Comparison of ENCODE assay signal across 11 cellular contexts in the genomic region with DNA sequence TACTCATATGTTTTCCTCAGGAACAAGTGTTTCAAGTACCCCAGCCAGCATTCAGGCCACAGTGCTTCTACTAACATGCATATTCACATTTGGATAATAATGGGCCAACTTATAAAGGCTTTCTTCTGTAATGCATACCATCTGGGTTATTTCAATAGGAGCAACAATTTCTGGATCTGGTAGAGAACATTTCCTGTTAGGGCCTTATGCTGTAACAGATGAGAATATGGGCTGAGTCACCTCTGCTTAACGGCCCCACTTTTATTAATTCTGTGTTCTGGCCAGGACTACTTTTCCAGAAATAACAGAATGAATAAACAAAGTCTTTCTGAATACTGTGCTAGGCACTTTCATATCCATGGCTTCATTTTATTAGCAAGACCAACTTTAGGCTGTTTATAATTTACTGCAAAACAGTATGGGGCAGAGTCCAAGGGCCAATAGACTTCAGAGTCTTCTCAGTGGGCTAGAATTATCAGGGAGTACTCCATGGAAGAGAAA. TPM values are rescaled to one million over a fixed set of nuclear protein-coding genes. Genes with fewer than 3 reads are reported as not detected.
A peak's percentile ranks its signal among the peaks of the same experiment; 100 is the strongest.
DNase-seq lines count a peak whose midpoint lies in the region; ATAC-seq and TF ChIP-seq lines count a peak whose summit lies in the region.
"Had no signal": no experiment of that assay in that cellular context is flagged by ENCODE, and none has a peak within 500 bp of the region (broad histone marks: within the 10 kb centered on the region; RNA-seq: fewer than 3 reads in every experiment).

No MANE protein-coding gene starts in this region.

- H4K8ac ChIP-seq in IMR-90 (ENCODE audit: low read depth in 2 of 2, low read length in 2 of 2): peak overlapping the region; percentile 31 to 67; a peak in 2 of 4 replicates

- H2AK5ac ChIP-seq in IMR-90 (ENCODE audit: low read depth, low read length): no peak overlapping the region

- H3K14ac ChIP-seq in IMR-90 (replicated peaks; ENCODE audit: low read depth, low read length): no peak overlapping the region

- H2BK5ac ChIP-seq in IMR-90 (ENCODE audit: low read depth, low read length, poor library complexity, severe bottlenecking): peak overlapping the region; percentile 94

- no CpG with 5 or more reads among the region's 1 CpG for WGBS in IMR-90 (ENCODE audit: extremely low coverage in 2 of 2, insufficient read length in 1 of 2), 2 experiments
- WGBS in lung, 2 donors: 9 to 13% methylated on average over 1 of the region's 1 CpG

- no peaks in the 10 kb centered on the region for H4K20me1 ChIP-seq in IMR-90 (ENCODE audit: insufficient read depth, low read length)

- H3K4me3 ChIP-seq in A673 (ENCODE audit: low read depth, low read length, poor library complexity, severe bottlenecking) (peak overlapping the region; percentile 14), IMR-90 (ENCODE audit: insufficient read depth, low read depth, low read length) (no peak overlapping the region; the same call in 1 of the 2 replicates), choroid plexus epithelial cell (ENCODE audit: low read depth, low read length) (no peak overlapping the region), lung (no peak overlapping the region)
- H3K4me3 ChIP-seq: gastrocnemius medialis had no signal

- dilution Hi-C loops in IMR-90 (cut with HindIII; ENCODE audit: low sequenced_read_pairs, unreplicated experiment): no loop called here

- DNase-seq in A673 (ENCODE audit: low spot score): peak; percentile 94
- DNase-seq in IMR-90: peak; percentile 94
- peak; percentile 82 for DNase-seq in choroid plexus epithelial cell (ENCODE audit: low read depth)
- DNase-seq in lung (ENCODE audit: low spot score): no peak
- no peak for DNase-seq in activated effector memory CD4-positive, alpha-beta T cell treated with anti-CD3 and anti-CD28 coated beads, Interleukin-2, amount 50 U/mL, for 16 hours
- no peak for DNase-seq in hypothalamus (lab: John Stamatoyannopoulos, UW)
- no peak for DNase-seq in NCI-H1694 treated with DMSO at 0.1 percent for 48 hours (lab: John Stamatoyannopoulos, UW)
- DNase-seq in activated CD4-positive, alpha-beta T cell treated with anti-CD3 and anti-CD28 coated beads, Interleukin-2, amount 50 U/mL, for 4 hours: no peak
- DNase-seq: C1 segment of cervical spinal cord, gastrocnemius medialis, NCI-H524 treated with DMSO at 0.1 percent for 48 hours had no signal

- H3K18ac ChIP-seq in IMR-90 (ENCODE audit: low read depth, low read length): peak overlapping the region; percentile 78

- TF ChIP-seq RAD21 in IMR-90 (IDR thresholded peaks at IDR 0.05; ENCODE audit: low read length): no peak

- BruUV-seq in A673 (replicated peaks; lab: Mats Ljungman, UMichigan) (no TSS peak), IMR-90 (replicated peaks; lab: Mats Ljungman, UMichigan) (no TSS peak)

- CTCF ChIA-PET in A673 (lab: Charles Lee): no interaction called here
- CTCF ChIA-PET in IMR-90 (lab: Yijun Ruan, JAX): no interaction called here

- in situ Hi-C loops in IMR-90 (cut with MboI; ENCODE audit: low sequenced_read_pairs): no loop called here

- POLR2A ChIA-PET in A673 (lab: Charles Lee; ENCODE audit: low non-redundant PET) (no interaction called here), IMR-90 (lab: Charles Lee; ENCODE audit: unreplicated experiment) (no interaction called here)

- H2AK9ac ChIP-seq in IMR-90 (replicated peaks; ENCODE audit: low read depth, low read length, poor library complexity): no peak overlapping the region

- peaks cover 9% of the 10 kb centered on the region; the same call in 1 of the 2 replicates for H3K9me1 ChIP-seq in IMR-90 (ENCODE audit: insufficient read depth, low read length)

- peak overlapping the region; percentile 59; the same call in 1 of the 2 replicates for H3K4ac ChIP-seq in IMR-90 (ENCODE audit: low read depth, low read length)

- peak overlapping the region; percentile 78 for H3K56ac ChIP-seq in IMR-90 (ENCODE audit: extremely low read depth, insufficient read depth, low read length)

- H2BK15ac ChIP-seq in IMR-90 (ENCODE audit: low read depth, low read length): no peak overlapping the region; the same call in 2 of the 3 replicates

- H3K36me3 ChIP-seq in A673 (ENCODE audit: insufficient read depth, low read length, poor library complexity, severe bottlenecking): no peaks in the 10 kb centered on the region
- H3K36me3 ChIP-seq in IMR-90 (ENCODE audit: control insufficient read depth, insufficient read depth, low read length): no peaks in the 10 kb centered on the region
- no peaks in the 10 kb centered on the region for H3K36me3 ChIP-seq in lung (ENCODE audit: control insufficient read depth in 2 of 2, insufficient read depth in 2 of 2, low read length in 2 of 2)
- H3K36me3 ChIP-seq: gastrocnemius medialis had no signal

- intact Hi-C loops in A673 (cut with micrococcal nuclease; ENCODE audit: unreplicated experiment): no loop called here
- intact Hi-C loops in IMR-90 (cut with micrococcal nuclease): no loop called here

- H2AFZ ChIP-seq in IMR-90 (replicated peaks; ENCODE audit: low read length, poor library complexity): no peak overlapping the region

- H3K27me3 ChIP-seq in A673 (replicated peaks; ENCODE audit: insufficient read depth, low read depth, low read length, poor library complexity) (no peaks in the 10 kb centered on the region), IMR-90 (ENCODE audit: control insufficient read depth, insufficient read depth, low read length) (no peaks in the 10 kb centered on the region), lung (ENCODE audit: control insufficient read depth, insufficient read depth) (no peaks in the 10 kb centered on the region)
- H3K27me3 ChIP-seq: gastrocnemius medialis had no signal

- peak overlapping the region; percentile 70 for H2BK120ac ChIP-seq in IMR-90 (ENCODE audit: low read depth, low read length)

- peak; percentile 84 for ATAC-seq in IMR-90 (ENCODE audit: low read depth)
- peak; percentile 42 for ATAC-seq in lung (ENCODE audit: insufficient read depth, low FRiP score)

- no peak overlapping the region for H4K91ac ChIP-seq in IMR-90 (ENCODE audit: insufficient read depth, low read depth, low read length)

- H3K79me1 ChIP-seq in IMR-90 (ENCODE audit: low read depth in 1 of 2, low read length in 2 of 2): no peaks in the 10 kb centered on the region

- H3K27ac ChIP-seq in A673 (ENCODE audit: low read depth, low read length, poor library complexity, severe bottlenecking): peak overlapping the region; percentile 96
- peak overlapping the region; percentile 86 for H3K27ac ChIP-seq in IMR-90 (ENCODE audit: insufficient read depth, low read length)
- H3K27ac ChIP-seq in lung (ENCODE audit: low read depth in 1 of 2, low read length in 1 of 2): peak overlapping the region in 1 of 2 donors; percentile 70
- H3K27ac ChIP-seq: gastrocnemius medialis had no signal

- H3K9me3 ChIP-seq in A673 (ENCODE audit: low read depth, low read length, poor library complexity, severe bottlenecking) (no peaks in the 10 kb centered on the region), IMR-90 (ENCODE audit: control insufficient read depth, insufficient read depth, low read length) (no peaks in the 10 kb centered on the region), lung (ENCODE audit: control insufficient read depth in 2 of 2, insufficient read depth in 1 of 2, low read length in 1 of 2) (peaks cover 0 to 2% of the 10 kb centered on the region in 2 donors)
- H3K9me3 ChIP-seq: gastrocnemius medialis had no signal

- peak overlapping the region; percentile 23; the same call in 1 of the 2 replicates for H2BK20ac ChIP-seq in IMR-90 (ENCODE audit: low read depth, low read length)

- H3K4me1 ChIP-seq in A673 (ENCODE audit: insufficient read depth, low read length, poor library complexity, severe bottlenecking) (peaks cover 59% of the 10 kb centered on the region), IMR-90 (ENCODE audit: control insufficient read depth, insufficient read depth, low read length) (peaks cover 13% of the 10 kb centered on the region), lung (ENCODE audit: control insufficient read depth in 2 of 2, insufficient read depth in 2 of 2, low read length in 2 of 2) (peaks cover 0 to 6% of the 10 kb centered on the region in 2 donors)

- peak overlapping the region; percentile 80 for H3K4me2 ChIP-seq in IMR-90 (ENCODE audit: low read depth, low read length)

- H3K9ac ChIP-seq in IMR-90 (ENCODE audit: low read depth, low read length): peak overlapping the region; percentile 47

- TF ChIP-seq CTCF in A673 (conservative IDR thresholded peaks at IDR 0.05; ENCODE audit: low read depth, low read length) (no peak), IMR-90 (conservative IDR thresholded peaks at IDR 0.05; ENCODE audit: low read depth, low read length) (no peak), choroid plexus epithelial cell (conservative IDR thresholded peaks at IDR 0.05; ENCODE audit: low read depth, low read length) (no peak), lung (IDR thresholded peaks at IDR 0.05; ENCODE audit: control extremely low read depth, extremely low read depth) (no peak)

- peak overlapping the region; percentile 52; the same call in 1 of the 2 replicates for H4K5ac ChIP-seq in IMR-90 (ENCODE audit: low read depth, low read length)

- TF ChIP-seq POLR2A in IMR-90 (IDR thresholded peaks at IDR 0.05; ENCODE audit: low read depth, low read length): no peak

- peak overlapping the region; percentile 27; the same call in 1 of the 2 replicates for H3K23ac ChIP-seq in IMR-90 (ENCODE audit: low read depth, low read length)

TF ChIP-seq in IMR-90, 13 proteins besides CTCF, POLR2A, EP300 and RAD21:
- TF ChIP-seq FOS (IDR thresholded peaks at IDR 0.05; ENCODE audit: low read depth, low read length) (peak; percentile 61; the same call in 1 of the 2 replicates), RCOR1 (IDR thresholded peaks at IDR 0.05; ENCODE audit: insufficient replicate concordance, low read length) (no peak), NFE2L2 (IDR thresholded peaks at IDR 0.05; ENCODE audit: low read depth, low read length) (0 out of 2 replicates have a peak, but pooled peaks have one; percentile 21), RFX5 (IDR thresholded peaks at IDR 0.05; ENCODE audit: low read depth, low read length) (no peak), CEBPB (IDR thresholded peaks at IDR 0.05; ENCODE audit: low read depth, low read length) (peak; percentile 61)

RNA-seq across cellular contexts. Expression of a gene that starts 7.9 kb away (rescaled TPM):
- total RNA-seq in A673 (2021) (37.2 and 42.4 TPM in 2 replicates), IMR-90 (2012; rRNA removed) (13.4 and 22.8 TPM in 2 replicates), lung (10 to 100 TPM in 1 of 2 donors, 1 to 10 TPM in 1; 7.2 to 12.1 TPM)
- polyA plus RNA-seq in IMR-90 (2012; rRNA removed) (4.6 and 7.7 TPM in 2 replicates), lung (1 to 10 TPM; 2.7 to 3.0 TPM)
- 0.77 and 1.4 TPM in 2 replicates for polyA plus RNA-seq in IMR-90 (2012; cell fraction: cytosol; rRNA removed)
- 0.90 and 7.3 TPM in 2 replicates for polyA plus RNA-seq in IMR-90 (2012; cell fraction: nucleus; rRNA removed; ENCODE audit: low replicate concordance)

Comparison
In these comparisons a context has a peak if more than half of its experiments do, and no peak if none do; other contexts are left out.
1. DNase-seq: peak in A673 (single experiment), IMR-90 (single experiment) and choroid plexus epithelial cell (single experiment); none in lung (single experiment), activated effector memory CD4-positive, alpha-beta T cell treated with anti-CD3 and anti-CD28 coated beads, Interleukin-2, amount 50 U/mL, for 16 hours (single experiment), hypothalamus (0 of 51), NCI-H1694 treated with DMSO at 0.1 percent for 48 hours (single experiment) and activated CD4-positive, alpha-beta T cell treated with anti-CD3 and anti-CD28 coated beads, Interleukin-2, amount 50 U/mL, for 4 hours (0 of 2).